ENCODE assay signal across 8 cellular contexts in the genomic region with DNA sequence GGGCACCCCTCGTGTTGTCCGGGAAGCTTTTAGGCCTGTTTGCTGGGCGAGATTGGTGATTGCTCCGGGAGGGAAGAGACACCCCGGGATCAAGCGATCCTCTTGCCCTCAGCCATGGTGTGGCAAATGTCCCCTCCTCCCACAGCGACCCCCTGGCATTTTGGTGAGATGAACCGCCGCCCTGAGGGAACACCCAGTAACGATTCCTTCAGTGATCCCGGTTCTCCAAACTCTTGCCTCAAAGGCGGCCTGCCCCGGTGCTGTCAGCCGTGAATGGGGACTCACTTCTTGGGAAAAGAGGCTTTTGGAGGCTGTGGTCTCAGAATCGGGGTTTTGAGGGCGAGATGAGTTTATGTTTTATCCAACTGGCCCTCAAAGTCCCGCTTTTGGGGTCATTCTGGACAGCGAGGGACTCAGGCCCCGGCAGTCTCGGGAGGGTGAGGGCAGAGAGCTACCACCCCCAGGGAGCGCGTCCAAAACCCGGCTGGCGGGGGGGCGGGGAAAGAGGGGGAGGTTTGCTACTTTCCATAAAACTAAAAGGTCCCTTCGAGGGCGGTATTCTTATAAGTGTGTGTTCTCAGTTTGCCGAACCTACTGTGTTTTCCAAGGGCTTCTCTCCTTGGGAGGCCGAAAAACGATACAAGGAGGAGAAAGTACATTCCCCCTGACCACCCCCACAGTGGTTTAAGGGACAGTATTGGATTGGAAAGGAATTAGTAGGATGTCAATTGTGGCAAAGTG.
DNase-seq lines count a peak whose midpoint lies in the region; ATAC-seq and TF ChIP-seq lines count a peak whose summit lies in the region.

No MANE protein-coding gene starts in this region.

- CTCF ChIA-PET in CD4-positive, alpha-beta memory T cell (lab: Charles Lee; ENCODE audit: partially characterized antibody): no interaction called here

- ATAC-seq in HG03521 (IDR thresholded peaks at IDR 0.05; ENCODE audit: unreplicated experiment): no peak
- ATAC-seq in activated CD4-positive, CD25-positive, alpha-beta regulatory T cell treated with anti-CD3 and anti-CD28 coated beads, Interleukin-2, amount 50 U/mL, for 24 hours: no peak

- no peak overlapping the region for H3K27ac Mint-ChIP-seq in CD4-positive, alpha-beta memory T cell
- H3K27ac Mint-ChIP-seq in endodermal cell (peak overlapping the region; percentile 58), neural crest cell (ENCODE audit: unreplicated experiment) (no peak overlapping the region)

- H3K27me3 ChIP-seq in CD4-positive, alpha-beta memory T cell (ENCODE audit: insufficient read depth, low read length): peaks cover 10% of the 10 kb centered on the region
- H3K27me3 ChIP-seq in MM.1S (replicated peaks; ENCODE audit: insufficient read depth, low read length): no peaks in the 10 kb centered on the region
- no peaks in the 10 kb centered on the region for H3K27me3 ChIP-seq in endodermal cell (ENCODE audit: control insufficient read depth, insufficient read depth, low read length, poor library complexity, severe bottlenecking)

- peaks cover 8% of the 10 kb centered on the region for H3F3A ChIP-seq in MM.1S (ENCODE audit: insufficient read depth, low read length)

- peaks cover 3 to 8% of the 10 kb centered on the region in 2 donors for H3K27me3 Mint-ChIP-seq in CD4-positive, alpha-beta memory T cell
- H3K27me3 Mint-ChIP-seq in endodermal cell (ENCODE audit: insufficient read depth): no peaks in the 10 kb centered on the region
- peaks cover 66% of the 10 kb centered on the region for H3K27me3 Mint-ChIP-seq in neural crest cell (ENCODE audit: low read depth)

- H2AFZ ChIP-seq in MM.1S (ENCODE audit: low read length): no peak overlapping the region

- H3K4me1 ChIP-seq in CD4-positive, alpha-beta memory T cell (ENCODE audit: insufficient read depth, low read length): peaks cover 23% of the 10 kb centered on the region
- no peaks in the 10 kb centered on the region; the same call in 1 of the 2 replicates for H3K4me1 ChIP-seq in MM.1S (ENCODE audit: low read length)
- peaks cover 20% of the 10 kb centered on the region for H3K4me1 ChIP-seq in endodermal cell (ENCODE audit: control insufficient read depth, insufficient read depth, low read length)

- H3K4me2 ChIP-seq in MM.1S (ENCODE audit: low read depth, low read length): peak overlapping the region; percentile 91

- peaks cover 67% of the 10 kb centered on the region for H3K79me2 ChIP-seq in MM.1S (ENCODE audit: low read length)

- no peak overlapping the region for H3K4me3 ChIP-seq in CD4-positive, alpha-beta memory T cell (ENCODE audit: low read length in 2 of 2)
- peak overlapping the region; percentile 89 for H3K4me3 ChIP-seq in MM.1S (ENCODE audit: low read length)
- H3K4me3 ChIP-seq in endodermal cell (ENCODE audit: low read length): peak overlapping the region; percentile 96

- no peak overlapping the region for H3K27ac ChIP-seq in CD4-positive, alpha-beta memory T cell (ENCODE audit: low read depth, low read length)
- H3K27ac ChIP-seq in MM.1S (ENCODE audit: low read length): no peak overlapping the region
- no peak overlapping the region for H3K27ac ChIP-seq in endodermal cell (ENCODE audit: low read depth, low read length)

- peaks cover 0 to 2% of the 10 kb centered on the region in 2 donors for H3K36me3 Mint-ChIP-seq in CD4-positive, alpha-beta memory T cell
- no peaks in the 10 kb centered on the region for H3K36me3 Mint-ChIP-seq in endodermal cell (ENCODE audit: low read depth)
- no peaks in the 10 kb centered on the region for H3K36me3 Mint-ChIP-seq in neural crest cell (ENCODE audit: low read depth)

- no peak for DNase-seq in CD4-positive, alpha-beta memory T cell
- DNase-seq in MM.1S (no peak), endodermal cell (peak; percentile 75), neural crest cell (ENCODE audit: low read depth, low spot score) (no peak), SHP77 (lab: John Stamatoyannopoulos, UW) (no peak), middle frontal gyrus (ENCODE audit: extremely low spot score, low spot score) (no peak)

- H3K9me3 ChIP-seq in CD4-positive, alpha-beta memory T cell (ENCODE audit: control insufficient read depth in 1 of 2, low read length in 2 of 2): no peaks in the 10 kb centered on the region
- no peaks in the 10 kb centered on the region for H3K9me3 ChIP-seq in MM.1S (replicated peaks; ENCODE audit: insufficient read depth, low read length)
- no peaks in the 10 kb centered on the region for H3K9me3 ChIP-seq in endodermal cell (ENCODE audit: control insufficient read depth, low read length)

- no peak for TF ChIP-seq CTCF in MM.1S (IDR thresholded peaks at IDR 0.05; ENCODE audit: low read length)
- no peak for TF ChIP-seq CTCF in endodermal cell (conservative IDR thresholded peaks at IDR 0.05)
- no peak for TF ChIP-seq CTCF in neural crest cell (conservative IDR thresholded peaks at IDR 0.05)

- no peaks in the 10 kb centered on the region for H3K36me3 ChIP-seq in CD4-positive, alpha-beta memory T cell (ENCODE audit: insufficient read depth, low read length)
- H3K36me3 ChIP-seq in MM.1S (replicated peaks; ENCODE audit: insufficient read depth, low read length) (no peaks in the 10 kb centered on the region), endodermal cell (ENCODE audit: control insufficient read depth, insufficient read depth, low read length) (no peaks in the 10 kb centered on the region)

- no peaks in the 10 kb centered on the region for H3K9me2 ChIP-seq in MM.1S (replicated peaks; ENCODE audit: insufficient read depth, low read length)

- H3K9ac ChIP-seq in MM.1S (ENCODE audit: low read length) (peak overlapping the region; percentile 78; the same call in 1 of the 2 replicates), endodermal cell (ENCODE audit: extremely low read depth, low read length, poor library complexity, severe bottlenecking) (peak overlapping the region; percentile 73)

- POLR2A ChIA-PET in CD4-positive, alpha-beta memory T cell (lab: Charles Lee; ENCODE audit: partially characterized antibody): interaction anchor here (1.0 kb wide), 2 partner anchors 12 to 18 kb away, joined by 3 to 5 read pairs; no protein-coding TSS in a partner anchor

- 2 to 3% methylated on average over 12 to 29 of the region's 30 CpGs for WGBS in endodermal cell (ENCODE audit: insufficient coverage in 1 of 2, insufficient read length in 1 of 2), 2 experiments

- peaks cover 8 to 28% (median 11%) of the 10 kb centered on the region in 4 donors for H3K4me1 Mint-ChIP-seq in CD4-positive, alpha-beta memory T cell
- H3K4me1 Mint-ChIP-seq in endodermal cell (peaks cover 49% of the 10 kb centered on the region), neural crest cell (peaks cover 38% of the 10 kb centered on the region)

- H4K20me1 ChIP-seq in MM.1S (ENCODE audit: insufficient read depth, low read length): no peaks in the 10 kb centered on the region

- intact Hi-C loops in CD4-positive, alpha-beta memory T cell (cut with micrococcal nuclease): no loop called here

- H3K4me3 Mint-ChIP-seq in CD4-positive, alpha-beta memory T cell: peak overlapping the region in 7 of 8 donors; percentile 66 to 82 (median 78)
- H3K4me3 Mint-ChIP-seq in endodermal cell: peak overlapping the region; percentile 81
- H3K4me3 Mint-ChIP-seq in neural crest cell: peak overlapping the region; percentile 85

- H3K9me3 Mint-ChIP-seq in CD4-positive, alpha-beta memory T cell: no peaks in the 10 kb centered on the region
- H3K9me3 Mint-ChIP-seq in endodermal cell (no peaks in the 10 kb centered on the region), neural crest cell (no peaks in the 10 kb centered on the region)

Comparison
In these comparisons a context has a peak if more than half of its experiments do, and no peak if none do; other contexts are left out.
1. H3K4me3 ChIP-seq: peak in MM.1S (single experiment) and endodermal cell (single experiment); none in CD4-positive, alpha-beta memory T cell (0 of 2).
2. Peak in every context shown above with its lines, with median percentiles within 50 percentile points of each other: H3K4me3 Mint-ChIP-seq.